In the genomic region with DNA sequence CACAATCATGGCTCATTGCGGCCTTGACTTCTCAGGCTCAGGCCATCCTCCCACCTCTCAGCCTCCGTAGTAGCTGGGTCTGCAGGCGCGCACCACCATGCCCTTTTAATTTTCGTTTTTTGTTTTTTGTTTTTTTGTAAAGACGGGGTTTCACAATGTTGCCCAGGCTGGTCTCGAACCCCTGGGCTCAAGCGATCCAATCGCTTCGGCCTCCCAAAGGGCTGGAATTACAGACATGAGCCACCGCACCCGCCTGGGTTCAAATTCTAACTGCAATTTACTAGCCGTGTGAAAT, we compare ENCODE assay signal across 9 cellular contexts. TPM values are rescaled to one million over a fixed set of nuclear protein-coding genes. Genes with fewer than 3 reads are reported as not detected.
DNase-seq lines count a peak whose midpoint lies in the region; ATAC-seq, FAIRE-seq and TF ChIP-seq lines count a peak whose summit lies in the region.
"Had no signal": no experiment of that assay in that cellular context is flagged by ENCODE, and none has a peak within 500 bp of the region (broad histone marks: within the 10 kb centered on the region; RNA-seq: fewer than 3 reads in every experiment).

No MANE protein-coding gene starts in this region.

- no peaks in the 10 kb centered on the region for H3K36me3 Mint-ChIP-seq in Caco-2 (ENCODE audit: insufficient read depth, unreplicated experiment)

- H3K36me3 ChIP-seq in Caco-2 (ENCODE audit: control insufficient read depth, insufficient read depth, low read length) (no peaks in the 10 kb centered on the region; the same call in 1 of the 2 replicates), MM.1S (replicated peaks; ENCODE audit: insufficient read depth, low read length) (no peaks in the 10 kb centered on the region), endothelial cell of umbilical vein (ENCODE audit: control insufficient read depth in 2 of 2, extremely low read depth in 1 of 2, insufficient read depth in 2 of 2, low read length in 2 of 2) (no peaks in the 10 kb centered on the region), ovary (no peaks in the 10 kb centered on the region), stomach (no peaks in the 10 kb centered on the region)

- peaks cover 42% of the 10 kb centered on the region for H3K79me2 ChIP-seq in MM.1S (ENCODE audit: low read length)
- peaks cover 40% of the 10 kb centered on the region for H3K79me2 ChIP-seq in endothelial cell of umbilical vein (ENCODE audit: control insufficient read depth, insufficient read depth, low read length)

- H3K4me1 ChIP-seq in Caco-2 (peaks cover 7% of the 10 kb centered on the region; the same call in 1 of the 2 replicates), MM.1S (ENCODE audit: low read length) (peaks cover 12% of the 10 kb centered on the region), endothelial cell of umbilical vein (ENCODE audit: control insufficient read depth, extremely low read depth, insufficient read depth, low read length) (peaks cover 12% of the 10 kb centered on the region), ovary (ENCODE audit: insufficient read depth) (peaks cover 15% of the 10 kb centered on the region), stomach (peaks cover 14 to 44% (median 40%) of the 10 kb centered on the region in 4 donors)

- BruUV-seq in Caco-2 (replicated peaks; lab: Mats Ljungman, UMichigan) (no TSS peak), endothelial cell of umbilical vein (replicated peaks; lab: Mats Ljungman, UMichigan) (no TSS peak)

- no peaks in the 10 kb centered on the region for H3K27me3 ChIP-seq in Caco-2 (replicated peaks; ENCODE audit: control insufficient read depth, insufficient read depth, low read length)
- no peaks in the 10 kb centered on the region for H3K27me3 ChIP-seq in MM.1S (replicated peaks; ENCODE audit: insufficient read depth, low read length)
- no peaks in the 10 kb centered on the region for H3K27me3 ChIP-seq in endothelial cell of umbilical vein (ENCODE audit: control insufficient read depth in 2 of 2, insufficient read depth in 2 of 2, low read length in 2 of 2)
- no peaks in the 10 kb centered on the region for H3K27me3 ChIP-seq in ovary
- H3K27me3 ChIP-seq in stomach = no peaks in the 10 kb centered on the region

- peaks cover 6% of the 10 kb centered on the region for H3K4me1 Mint-ChIP-seq in Caco-2 (ENCODE audit: low read depth, unreplicated experiment)

- no peak for ATAC-seq in HG03469 (IDR thresholded peaks at IDR 0.05; ENCODE audit: unreplicated experiment)

- H3K9me1 ChIP-seq in endothelial cell of umbilical vein (replicated peaks; ENCODE audit: control insufficient read depth, extremely low read depth, insufficient read depth, low read length) = no peaks in the 10 kb centered on the region

- dilution Hi-C loops in endothelial cell of umbilical vein (cut with MboI; ENCODE audit: extremely low pct_ligation_motif_present, low sequenced_read_pairs) = no loop called here

- H3K27ac ChIP-seq in MM.1S (ENCODE audit: low read length) = no peak overlapping the region
- no peak overlapping the region for H3K27ac ChIP-seq in endothelial cell of umbilical vein (ENCODE audit: insufficient read depth, low read depth, low read length)
- no peak overlapping the region for H3K27ac ChIP-seq in ovary
- H3K27ac ChIP-seq in stomach = peak overlapping the region in 1 of 5 donors; percentile 97

- peak overlapping the region; percentile 86 for H3K4me2 ChIP-seq in MM.1S (ENCODE audit: low read depth, low read length)
- peak overlapping the region; percentile 82 for H3K4me2 ChIP-seq in endothelial cell of umbilical vein (ENCODE audit: insufficient read depth, low read length)

- TF ChIP-seq POLR2A in endothelial cell of umbilical vein (IDR thresholded peaks at IDR 0.05; ENCODE audit: low read depth, low read length) = no peak
- TF ChIP-seq POLR2A in ovary (IDR thresholded peaks at IDR 0.05) = no peak
- no peak for TF ChIP-seq POLR2A in stomach (IDR thresholded peaks at IDR 0.05)

- H4K20me1 ChIP-seq in MM.1S (ENCODE audit: insufficient read depth, low read length) (no peaks in the 10 kb centered on the region), endothelial cell of umbilical vein (replicated peaks; ENCODE audit: control insufficient read depth, extremely low read depth, insufficient read depth, low read length) (peaks cover 3% of the 10 kb centered on the region)

- no peaks in the 10 kb centered on the region for H3K9me3 ChIP-seq in Caco-2
- H3K9me3 ChIP-seq in MM.1S (replicated peaks; ENCODE audit: insufficient read depth, low read length) = no peaks in the 10 kb centered on the region
- H3K9me3 ChIP-seq in endothelial cell of umbilical vein (replicated peaks; ENCODE audit: control insufficient read depth, insufficient read depth, low read length) = no peaks in the 10 kb centered on the region
- no peaks in the 10 kb centered on the region for H3K9me3 ChIP-seq in ovary
- no peaks in the 10 kb centered on the region for H3K9me3 ChIP-seq in stomach

- CTCF ChIA-PET in Caco-2 (lab: Charles Lee) (interaction anchor here (1.0 to 2.0 kb wide), 8 partner anchors 10 to 272 kb away, joined by 3 to 17 read pairs (median 4); partner anchors contain the start of genes C2orf81, DCTN1, WBP1 and WDR54), endothelial cell of umbilical vein (lab: Charles Lee) (interaction anchor here (1.0 to 2.6 kb wide), 18 partner anchors 9 to 570 kb away, joined by 3 to 22 read pairs (median 4); partner anchors contain the start of genes C2orf81, DCTN1, INO80B and WDR54)

- in situ Hi-C loops in ACHN (cut with HindIII; ENCODE audit: low pct_ligation_motif_present, low pct_unique_long_range_greater_than_20kb, low sequenced_read_pairs) = no loop called here

- TF ChIP-seq EP300 in ovary (IDR thresholded peaks at IDR 0.05) (no peak), stomach (IDR thresholded peaks at IDR 0.05) (no peak)

- no peak for FAIRE-seq in endothelial cell of umbilical vein (lab: Jason Lieb, UNC)

- WGBS in ovary, 3 donors = 53 to 63% (median 62%) methylated on average over 13 of the region's 13 CpGs
- WGBS in stomach, 5 donors = 70 to 74% (median 71%) methylated on average over 13 of the region's 13 CpGs

- peak overlapping the region; percentile 81 for H3K4me3 Mint-ChIP-seq in Caco-2 (ENCODE audit: unreplicated experiment)

- intact Hi-C loops in Caco-2 (cut with micrococcal nuclease; ENCODE audit: unreplicated experiment) = loop anchor here (2.0 to 5.0 kb wide), 2 partner anchors 126 to 140 kb away; no protein-coding TSS in a partner anchor
- intact Hi-C loops in endothelial cell of umbilical vein (cut with micrococcal nuclease) = loop anchor here (5.0 to 10.0 kb wide), 2 partner anchors 55 to 568 kb away; partner anchors contain the start of gene STAMBP
- intact Hi-C loops in ovary (cut with DNase I) = no loop called here
- intact Hi-C loops in stomach (cut with DNase I; ENCODE audit: low total_unique reads) = no loop called here

- POLR2A ChIA-PET in Caco-2 (lab: Charles Lee) = interaction anchor here (0.7 to 1.3 kb wide), 3 partner anchors 9 to 564 kb away, joined by 3 to 6 read pairs (median 4); partner anchors contain the start of gene STAMBP
- POLR2A ChIA-PET in endothelial cell of umbilical vein (lab: Charles Lee) = interaction anchor here (1.1 kb wide), 1 partner anchor 13 kb away, joined by 6 read pairs; the partner anchor contains the start of gene DCTN1

- H3K9me3 Mint-ChIP-seq in Caco-2 (ENCODE audit: unreplicated experiment) = no peaks in the 10 kb centered on the region

- TF ChIP-seq CTCF in Caco-2 (IDR thresholded peaks at IDR 0.05; ENCODE audit: insufficient read depth in 1 of 2, low read depth in 1 of 2, low read length in 1 of 2, severe bottlenecking in 1 of 2, unreplicated experiment in 1 of 2) = no peak
- TF ChIP-seq CTCF in MM.1S (IDR thresholded peaks at IDR 0.05; ENCODE audit: low read length) = no peak
- no peak for TF ChIP-seq CTCF in endothelial cell of umbilical vein (IDR thresholded peaks at IDR 0.05; ENCODE audit: extremely low read depth in 1 of 2, insufficient read depth in 1 of 2, low read depth in 1 of 2, low read length in 2 of 2)
- TF ChIP-seq CTCF in ovary (IDR thresholded peaks at IDR 0.05) = no peak
- no peak for TF ChIP-seq CTCF in stomach (IDR thresholded peaks at IDR 0.05)

- peak overlapping the region; percentile 19; the same call in 1 of the 2 replicates for H3K4me3 ChIP-seq in Caco-2 (ENCODE audit: low read depth, low read length)
- peak overlapping the region; percentile 98 for H3K4me3 ChIP-seq in MM.1S (ENCODE audit: low read length)
- H3K4me3 ChIP-seq in endothelial cell of umbilical vein (replicated peaks in 1 of 3; ENCODE audit: insufficient read depth in 1 of 3, low read depth in 1 of 3, low read length in 3 of 3) = peak overlapping the region in 1 of 3 experiments; percentile 96
- H3K4me3 ChIP-seq in ovary = peak overlapping the region; percentile 89
- H3K4me3 ChIP-seq in stomach = peak overlapping the region in 2 of 4 donors; percentile 89 to 97

- peaks cover 3% of the 10 kb centered on the region for H3K27me3 Mint-ChIP-seq in Caco-2 (ENCODE audit: insufficient read depth, unreplicated experiment)

- DNase-seq in Caco-2 (no peak), MM.1S (no peak), endothelial cell of umbilical vein (ENCODE audit: low read depth, low spot score) (no peak), ovary (no peak), ACHN (no peak), stomach (no peak), NCI-H748 treated with DMSO at 0.1 percent for 48 hours (lab: John Stamatoyannopoulos, UW) (no peak)
- DNase-seq: cortex of kidney had no signal

- no peak overlapping the region for H3K27ac Mint-ChIP-seq in Caco-2 (ENCODE audit: unreplicated experiment)

- no peaks in the 10 kb centered on the region for H3K9me2 ChIP-seq in MM.1S (replicated peaks; ENCODE audit: insufficient read depth, low read length)

- H3F3A ChIP-seq in MM.1S (ENCODE audit: insufficient read depth, low read length) = no peaks in the 10 kb centered on the region

- H2AFZ ChIP-seq in MM.1S (ENCODE audit: low read length) (peak overlapping the region; percentile 59), endothelial cell of umbilical vein (ENCODE audit: low read depth, low read length) (peak overlapping the region; percentile 91)

- H3K9ac ChIP-seq in MM.1S (ENCODE audit: low read length) = no peak overlapping the region; the same call in 1 of the 2 replicates
- H3K9ac ChIP-seq in endothelial cell of umbilical vein (replicated peaks; ENCODE audit: extremely low read depth, insufficient read depth, low read length) = no peak overlapping the region

RNA-seq across cellular contexts. Expression of gene DCTN1, which starts 12.3 kb away (rescaled TPM):
- total RNA-seq in Caco-2 (2022) (132 and 139 TPM in 2 replicates), endothelial cell of umbilical vein (165 and 170 TPM in 2 replicates), ovary (100 to 1,000 TPM in 5 of 7 donors, 10 to 100 TPM in 2; 58.5 to 127 (median 111) TPM), stomach (100 to 1,000 TPM in 3 of 5 donors, 10 to 100 TPM in 2; 71.2 to 181 (median 122) TPM)
- polyA plus RNA-seq in endothelial cell of umbilical vein (120 and 130 TPM in 2 replicates), ovary (100 to 1,000 TPM in 1 of 2 donors, 10 to 100 TPM in 1; 59.5 to 108 TPM), stomach (10 to 100 TPM; 65.8 to 92.6 (median 83.5) TPM)
- 110 and 121 TPM in 2 replicates for polyA plus RNA-seq in endothelial cell of umbilical vein (2011; cell fraction: cytosol; rRNA removed)
- 166 and 178 TPM in 2 replicates for polyA plus RNA-seq in endothelial cell of umbilical vein (2011; cell fraction: nucleus; rRNA removed)
- 149 and 151 TPM in 2 replicates for polyA plus RNA-seq in endothelial cell of umbilical vein (2012)
- 220 and 227 TPM in 2 replicates for polyA minus RNA-seq in endothelial cell of umbilical vein
- polyA minus RNA-seq in endothelial cell of umbilical vein (2011; cell fraction: cytosol; rRNA and poly(A)+ RNA removed) = 83.8 TPM
- polyA minus RNA-seq in endothelial cell of umbilical vein (2011; cell fraction: nucleus; rRNA and poly(A)+ RNA removed) = 58.7 and 74.9 TPM in 2 replicates

RNA-seq across cellular contexts. Expression of gene C2orf81, which starts 29.0 kb away (rescaled TPM):
- 0.84 and 1.7 TPM in 2 replicates for total RNA-seq in Caco-2 (2022)
- 0.51 and 0.71 TPM in 2 replicates for total RNA-seq in endothelial cell of umbilical vein
- 0.16 and 0.17 TPM in 2 replicates for polyA plus RNA-seq in endothelial cell of umbilical vein
- 0.07 and 0.13 TPM in 2 replicates for polyA plus RNA-seq in endothelial cell of umbilical vein (2011; cell fraction: cytosol; rRNA removed)
- polyA plus RNA-seq in endothelial cell of umbilical vein (2011; cell fraction: nucleus; rRNA removed) = 0.17 TPM in 1 of 2 replicates, not detected in the other
- polyA plus RNA-seq in endothelial cell of umbilical vein (2012) = 0.12 and 0.40 TPM in 2 replicates
- not detected in 2 replicates for polyA minus RNA-seq in endothelial cell of umbilical vein
- polyA minus RNA-seq in endothelial cell of umbilical vein (2011; cell fraction: cytosol; rRNA and poly(A)+ RNA removed) = 1.0 TPM
- polyA minus RNA-seq in endothelial cell of umbilical vein (2011; cell fraction: nucleus; rRNA and poly(A)+ RNA removed) = not detected in 2 replicates
- total RNA-seq in ovary = 1 to 10 TPM; 1.3 to 9.9 (median 4.5) TPM
- polyA plus RNA-seq in ovary = 1 to 10 TPM in 1 of 2 donors, under 1 TPM in 1; 0.85 to 5.1 TPM
- 1 to 10 TPM in 2 of 5 donors, not detected in 3; 2.7 to 3.5 TPM for total RNA-seq in stomach
- 1 to 10 TPM; 1.7 to 2.2 (median 2.1) TPM for polyA plus RNA-seq in stomach

RNA-seq across cellular contexts. Expression of gene WDR54, which starts 29.1 kb away (rescaled TPM):
- total RNA-seq in Caco-2 (2022) (8.4 and 9.9 TPM in 2 replicates), endothelial cell of umbilical vein (21.7 and 24.9 TPM in 2 replicates), ovary (10 to 100 TPM in 6 of 7 donors, 1 to 10 TPM in 1; 8.8 to 41.6 (median 16.2) TPM), stomach (1 to 10 TPM in 4 of 5 donors, not detected in 1; 3.5 to 9.8 (median 7.3) TPM)
- polyA plus RNA-seq in endothelial cell of umbilical vein (46.3 and 53.0 TPM in 2 replicates), ovary (10 to 100 TPM in 1 of 2 donors, 1 to 10 TPM in 1; 8.6 to 22.4 TPM), stomach (10 to 100 TPM; 10.5 to 12.8 (median 12.5) TPM)
- polyA plus RNA-seq in endothelial cell of umbilical vein (2011; cell fraction: cytosol; rRNA removed) = 32.1 and 36.6 TPM in 2 replicates
- 25.6 and 29.4 TPM in 2 replicates for polyA plus RNA-seq in endothelial cell of umbilical vein (2011; cell fraction: nucleus; rRNA removed)
- 18.2 and 22.5 TPM in 2 replicates for polyA plus RNA-seq in endothelial cell of umbilical vein (2012)
- polyA minus RNA-seq in endothelial cell of umbilical vein = 32.4 and 35.7 TPM in 2 replicates
- polyA minus RNA-seq in endothelial cell of umbilical vein (2011; cell fraction: cytosol; rRNA and poly(A)+ RNA removed) = 58.5 TPM
- polyA minus RNA-seq in endothelial cell of umbilical vein (2011; cell fraction: nucleus; rRNA and poly(A)+ RNA removed) = 5.0 and 5.5 TPM in 2 replicates

RNA-seq across cellular contexts. Expression of gene SLC4A5, which starts 49.2 kb away (rescaled TPM):
- 1.9 and 2.2 TPM in 2 replicates for total RNA-seq in Caco-2 (2022)
- 0.97 and 1.2 TPM in 2 replicates for total RNA-seq in endothelial cell of umbilical vein
- 0.12 and 0.21 TPM in 2 replicates for polyA plus RNA-seq in endothelial cell of umbilical vein
- 0.08 and 0.12 TPM in 2 replicates for polyA plus RNA-seq in endothelial cell of umbilical vein (2011; cell fraction: cytosol; rRNA removed)
- 0.37 and 2.0 TPM in 2 replicates for polyA plus RNA-seq in endothelial cell of umbilical vein (2011; cell fraction: nucleus; rRNA removed)
- polyA plus RNA-seq in endothelial cell of umbilical vein (2012) = 0.28 and 0.44 TPM in 2 replicates
- polyA minus RNA-seq in endothelial cell of umbilical vein = 0.59 and 0.61 TPM in 2 replicates
- polyA minus RNA-seq in endothelial cell of umbilical vein (2011; cell fraction: cytosol; rRNA and poly(A)+ RNA removed) = not detected
- 1.2 and 2.2 TPM in 2 replicates for polyA minus RNA-seq in endothelial cell of umbilical vein (2011; cell fraction: nucleus; rRNA and poly(A)+ RNA removed)
- 1 to 10 TPM; 1.5 to 6.3 (median 2.7) TPM for total RNA-seq in ovary
- 1 to 10 TPM; 1.1 to 1.4 TPM for polyA plus RNA-seq in ovary
- total RNA-seq in stomach = 1 to 10 TPM in 3 of 5 donors, under 1 TPM in 1, not detected in 1; 0.58 to 4.8 (median 3.2) TPM
- under 1 TPM; 0.12 to 0.46 (median 0.38) TPM for polyA plus RNA-seq in stomach

RNA-seq across cellular contexts. Expression of gene RTKN, which starts 49.3 kb away (rescaled TPM):
- total RNA-seq in Caco-2 (2022) (123 and 139 TPM in 2 replicates), endothelial cell of umbilical vein (19.8 and 20.0 TPM in 2 replicates), ovary (10 to 100 TPM in 5 of 7 donors, 1 to 10 TPM in 2; 1.6 to 30.9 (median 12.2) TPM), stomach (100 to 1,000 TPM in 2 of 5 donors, 10 to 100 TPM in 3; 16.5 to 125 (median 27.4) TPM)
- polyA plus RNA-seq in endothelial cell of umbilical vein (20.7 and 27.5 TPM in 2 replicates), ovary (1 to 10 TPM; 8.6 TPM), stomach (10 to 100 TPM; 10.8 to 27.3 (median 23.2) TPM)
- 11.3 and 13.3 TPM in 2 replicates for polyA plus RNA-seq in endothelial cell of umbilical vein (2011; cell fraction: cytosol; rRNA removed)
- polyA plus RNA-seq in endothelial cell of umbilical vein (2011; cell fraction: nucleus; rRNA removed) = 51.6 and 64.1 TPM in 2 replicates
- polyA plus RNA-seq in endothelial cell of umbilical vein (2012) = 7.1 and 11.5 TPM in 2 replicates
- 28.3 and 29.1 TPM in 2 replicates for polyA minus RNA-seq in endothelial cell of umbilical vein
- 4.0 TPM for polyA minus RNA-seq in endothelial cell of umbilical vein (2011; cell fraction: cytosol; rRNA and poly(A)+ RNA removed)
- 14.6 and 21.6 TPM in 2 replicates for polyA minus RNA-seq in endothelial cell of umbilical vein (2011; cell fraction: nucleus; rRNA and poly(A)+ RNA removed)

Comparison
In these comparisons a context has a peak if more than half of its experiments do, and no peak if none do; other contexts are left out.
1. intact Hi-C loops: an anchor here in Caco-2 (2.0 to 5.0 kb wide) and endothelial cell of umbilical vein (5.0 to 10.0 kb wide); none called in ovary and stomach.